Comparison of ENCODE assay signal across 6 cellular contexts in the genomic region with DNA sequence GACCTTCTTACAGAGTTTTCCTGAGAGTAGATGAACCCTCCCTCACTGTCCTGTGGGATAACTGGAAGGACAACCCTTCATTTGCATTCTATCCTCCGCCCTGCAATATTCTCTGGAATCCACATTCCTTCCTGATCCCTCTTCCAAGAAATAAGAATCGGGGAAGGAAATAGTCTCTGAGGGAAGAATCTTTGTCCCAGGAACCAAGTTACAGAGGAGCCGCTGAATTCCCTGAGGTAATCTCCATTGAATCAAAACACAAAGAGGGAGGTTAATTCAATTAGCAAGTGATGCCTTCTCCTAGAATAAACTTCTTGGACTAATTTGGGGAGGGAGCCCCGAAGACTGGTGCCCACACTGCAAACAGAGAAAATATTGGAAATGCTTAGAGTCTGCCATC.
"Had no signal": no experiment of that assay in that cellular context is flagged by ENCODE, and none has a peak within 500 bp of the region (broad histone marks: within the 10 kb centered on the region; RNA-seq: fewer than 3 reads in every experiment).

No MANE protein-coding gene starts in this region.

- H3K4me3 Mint-ChIP-seq: H9 had no signal

- H2AFZ ChIP-seq: GM23248 had no signal

- H3K27ac ChIP-seq: GM23248 had no signal

- H3K27ac Mint-ChIP-seq: H9 had no signal

- H3K9ac ChIP-seq: GM23248 had no signal

- ATAC-seq: K562 had no signal

- DNase-seq: GM23248, H9, HCEC 1CT, IMR-90, KG1 had no signal

- H3K4me3 ChIP-seq: GM23248, K562 had no signal
